Comparison of ENCODE assay signal across 19 cellular contexts in the genomic region with DNA sequence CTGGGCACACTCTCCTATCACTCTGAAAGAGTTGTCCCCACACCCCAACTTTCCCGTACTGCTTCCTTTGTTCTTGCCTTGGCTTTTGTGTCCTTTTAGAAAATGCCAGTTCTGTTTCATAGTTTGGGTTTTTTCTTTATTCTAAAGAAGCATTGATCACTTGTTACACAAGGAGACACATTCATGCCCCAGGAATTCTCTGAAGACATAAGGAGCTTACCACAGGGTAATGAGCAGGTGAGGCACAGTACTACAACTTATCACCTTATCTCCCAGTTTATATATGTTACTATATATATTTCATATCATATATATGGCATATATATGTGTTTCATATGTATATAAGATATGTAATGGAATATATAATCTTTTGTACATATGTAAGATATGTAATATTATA. TPM values are rescaled to one million over a fixed set of nuclear protein-coding genes. Genes with fewer than 3 reads are reported as not detected.
DNase-seq lines count a peak whose midpoint lies in the region; ATAC-seq and TF ChIP-seq lines count a peak whose summit lies in the region.
"Had no signal": no experiment of that assay in that cellular context is flagged by ENCODE, and none has a peak within 500 bp of the region (broad histone marks: within the 10 kb centered on the region; RNA-seq: fewer than 3 reads in every experiment).

No MANE protein-coding gene starts in this region.

- no peak overlapping the region for H2AK5ac ChIP-seq in trophoblast cell (ENCODE audit: low read length)

- intact Hi-C loops in mammary epithelial cell (cut with micrococcal nuclease): no loop called here
- intact Hi-C loops in sciatic nerve (cut with DNase I): no loop called here

- DNase-seq in ELR (ENCODE audit: low read depth) (peak; percentile 28), mammary epithelial cell (peak; percentile 54), epithelial cell of esophagus (ENCODE audit: low read depth) (peak; percentile 79), trophoblast cell (peak; percentile 27 to 58), sciatic nerve (ENCODE audit: low spot score) (no peak), NCI-H1930 (lab: John Stamatoyannopoulos, UW) (no peak)
- DNase-seq: 8988T; CD4-positive, CD25-positive, alpha-beta regulatory T cell; DMS153; DND-41; KBM-7; MG63; NCI-H2081; NCI-H2227 treated with DMSO at 0.1 percent for 48 hours; NCI-H526 treated with DMSO at 0.1 percent for 48 hours; SHP77 treated with DMSO at 0.1 percent for 48 hours had no signal

- no peaks in the 10 kb centered on the region for H4K20me1 ChIP-seq in mammary epithelial cell (ENCODE audit: insufficient read depth, low read length)
- H4K20me1 ChIP-seq: BLaER1 had no signal

- no peak overlapping the region for H4K12ac ChIP-seq in trophoblast cell (ENCODE audit: low read depth, low read length)

- 0% methylated on average over 1 of the region's 1 CpG for WGBS in mammary epithelial cell (ENCODE audit: low coverage, missing lambda C conversion rate)
- WGBS in trophoblast cell (ENCODE audit: extremely low coverage, insufficient coverage, insufficient read length): no CpG with 5 or more reads among the region's 1 CpG
- 83 to 91% methylated on average over 1 of the region's 1 CpG for WGBS in gastroesophageal sphincter (ENCODE audit: low coverage in 1 of 2), 2 donors

- H3K23ac ChIP-seq in trophoblast cell (ENCODE audit: low read length): no peak overlapping the region

- in situ Hi-C loops in mammary epithelial cell (cut with MboI; ENCODE audit: low sequenced_read_pairs in 2 of 2): loop anchor here in 1 of 2 donors (25.0 kb wide), 1 partner anchor 405 kb away; no protein-coding TSS in a partner anchor

- no peak overlapping the region for H3K4ac ChIP-seq in trophoblast cell (ENCODE audit: low read depth, low read length)

- dilution Hi-C loops in mammary epithelial cell (cut with HindIII; ENCODE audit: low sequenced_read_pairs): no loop called here

- H3K27me3 ChIP-seq in mammary epithelial cell (ENCODE audit: insufficient read depth, low read length) (no peaks in the 10 kb centered on the region), trophoblast cell (ENCODE audit: insufficient read depth, low read length) (no peaks in the 10 kb centered on the region), gastroesophageal sphincter (no peaks in the 10 kb centered on the region)
- H3K27me3 ChIP-seq: BLaER1, MG63 had no signal

- TF ChIP-seq CTCF in mammary epithelial cell (conservative IDR thresholded peaks at IDR 0.05 in 1 of 2, IDR thresholded peaks at IDR 0.05 in 1 of 2; ENCODE audit: extremely low read depth in 1 of 2, insufficient read depth in 1 of 2, low read depth in 1 of 2, low read length in 2 of 2) (no peak), epithelial cell of esophagus (IDR thresholded peaks at IDR 0.05; ENCODE audit: insufficient read depth, low read depth, low read length, missing control alignments) (no peak), gastroesophageal sphincter (IDR thresholded peaks at IDR 0.05) (no peak)

- peak overlapping the region; percentile 21 for H2BK12ac ChIP-seq in trophoblast cell (ENCODE audit: low read length)

- H3K18ac ChIP-seq in trophoblast cell (ENCODE audit: low read length): no peak overlapping the region

- H3K27ac ChIP-seq in mammary epithelial cell (ENCODE audit: insufficient read depth, low read depth, low read length): no peak overlapping the region
- no peak overlapping the region for H3K27ac ChIP-seq in trophoblast cell (ENCODE audit: low read depth, low read length)
- H3K27ac ChIP-seq in gastroesophageal sphincter: peak overlapping the region in 1 of 4 donors; percentile 80
- H3K27ac ChIP-seq: BLaER1, RWPE1 had no signal

- peaks cover 1% of the 10 kb centered on the region for H3K79me1 ChIP-seq in trophoblast cell (ENCODE audit: low read length)

- TF ChIP-seq POLR2A in gastroesophageal sphincter (IDR thresholded peaks at IDR 0.05): no peak

- H3K9me3 ChIP-seq in mammary epithelial cell (replicated peaks; ENCODE audit: insufficient read depth, low read length) (no peaks in the 10 kb centered on the region), trophoblast cell (ENCODE audit: insufficient read depth, low read depth, low read length) (no peaks in the 10 kb centered on the region), gastroesophageal sphincter (no peaks in the 10 kb centered on the region)
- H3K9me3 ChIP-seq: BLaER1, MG63 had no signal

- no TSS peak for BruUV-seq in mammary epithelial cell (replicated peaks; lab: Mats Ljungman, UMichigan)

- no peak overlapping the region for H2BK5ac ChIP-seq in trophoblast cell (ENCODE audit: low read depth, low read length, poor library complexity)

- no peak for ATAC-seq in gastroesophageal sphincter
- no peak for ATAC-seq in sciatic nerve

- H3K4me2 ChIP-seq in mammary epithelial cell (ENCODE audit: insufficient read depth, low read depth, low read length): no peak overlapping the region
- no peak overlapping the region for H3K4me2 ChIP-seq in trophoblast cell (ENCODE audit: low read length)
- H3K4me2 ChIP-seq: BLaER1 had no signal

- H3K79me2 ChIP-seq in mammary epithelial cell (ENCODE audit: insufficient read depth, low read length) (no peaks in the 10 kb centered on the region), trophoblast cell (ENCODE audit: control insufficient read depth, insufficient read depth, low read length, poor library complexity) (no peaks in the 10 kb centered on the region)

- H2AFZ ChIP-seq in mammary epithelial cell (ENCODE audit: low read depth, low read length) (no peak overlapping the region), trophoblast cell (ENCODE audit: insufficient read depth, low read length, poor library complexity) (no peak overlapping the region)

- H3K4me1 ChIP-seq in mammary epithelial cell (ENCODE audit: insufficient read depth, low read length) (peaks cover 34% of the 10 kb centered on the region), trophoblast cell (ENCODE audit: control insufficient read depth in 1 of 2, insufficient read depth in 2 of 2, low read length in 2 of 2) (no peaks in the 10 kb centered on the region), gastroesophageal sphincter (peaks cover 9 to 45% (median 14%) of the 10 kb centered on the region in 3 donors)

- H3K4me3 ChIP-seq in mammary epithelial cell (replicated peaks in 1 of 3; ENCODE audit: insufficient read depth in 1 of 3, low read depth in 2 of 3, low read length in 3 of 3) (no peak overlapping the region), epithelial cell of esophagus (ENCODE audit: low read length) (no peak overlapping the region), trophoblast cell (ENCODE audit: low read depth, low read length) (no peak overlapping the region), gastroesophageal sphincter (no peak overlapping the region)
- H3K4me3 ChIP-seq: BLaER1, MG63 had no signal

- H3K9ac ChIP-seq in mammary epithelial cell (ENCODE audit: insufficient read depth, low read length): no peak overlapping the region
- H3K9ac ChIP-seq in trophoblast cell (ENCODE audit: low read length): no peak overlapping the region
- H3K9ac ChIP-seq: BLaER1 had no signal

- no peak for TF ChIP-seq EP300 in gastroesophageal sphincter (IDR thresholded peaks at IDR 0.05)

- no peak overlapping the region for H3K14ac ChIP-seq in trophoblast cell (ENCODE audit: low read length)

- H2BK120ac ChIP-seq in trophoblast cell (ENCODE audit: insufficient read depth, low read length, poor library complexity): no peak overlapping the region

- H3K36me3 ChIP-seq in mammary epithelial cell (ENCODE audit: insufficient read depth, low read length): no peaks in the 10 kb centered on the region
- no peaks in the 10 kb centered on the region for H3K36me3 ChIP-seq in trophoblast cell (ENCODE audit: control insufficient read depth in 1 of 2, insufficient read depth in 2 of 2, low read length in 2 of 2)
- H3K36me3 ChIP-seq in gastroesophageal sphincter: no peaks in the 10 kb centered on the region
- H3K36me3 ChIP-seq: BLaER1, MG63 had no signal

- no peak overlapping the region for H4K8ac ChIP-seq in trophoblast cell (ENCODE audit: low read depth, low read length)

- CTCF ChIA-PET in mammary epithelial cell (lab: Charles Lee; ENCODE audit: low non-redundant PET): no interaction called here

- no peak overlapping the region for H4K91ac ChIP-seq in trophoblast cell (ENCODE audit: low read depth, low read length)

RNA-seq across cellular contexts. Expression of gene SSBP2, which starts 6.5 kb away (rescaled TPM):
- 10 to 100 TPM; 24.8 to 40.8 TPM for total RNA-seq in mammary epithelial cell
- 33.6 TPM for polyA plus RNA-seq in mammary epithelial cell
- 22.2 TPM for polyA minus RNA-seq in mammary epithelial cell
- 10.6 and 10.9 TPM in 2 replicates for polyA plus RNA-seq in trophoblast cell (2013)
- total RNA-seq in gastroesophageal sphincter: 100 to 1,000 TPM in 1 of 4 donors, 10 to 100 TPM in 3; 61.3 to 138 (median 79.5) TPM
- 131 TPM for total RNA-seq in sciatic nerve

Comparison
In these comparisons a context has a peak if more than half of its experiments do, and no peak if none do; other contexts are left out.
1. DNase-seq: peak in ELR (single experiment), mammary epithelial cell (single experiment), epithelial cell of esophagus (single experiment) and trophoblast cell (2 of 2); none in sciatic nerve (single experiment) and NCI-H1930 (0 of 2).